Comparison of ENCODE assay signal across 1 cellular context in genomic region chr2:205957452-205958154, GRCh38.
TF ChIP-seq lines count a peak whose summit lies in the region.

No MANE protein-coding gene starts in this region.

TF ChIP-seq in GM23338, 12 proteins besides CTCF, POLR2A, EP300 and RAD21:
- no peak for TF ChIP-seq REST (IDR thresholded peaks at IDR 0.05; ENCODE audit: unreplicated experiment)
- peak; percentile 79; the same call in 1 of the 2 replicates for TF ChIP-seq ZNF114 (CRISPR knock-in tag; IDR thresholded peaks at IDR 0.05)
- TF ChIP-seq POLR2AphosphoS5 (IDR thresholded peaks at IDR 0.05; ENCODE audit: low read depth): no peak
- TF ChIP-seq EZH2 (IDR thresholded peaks at IDR 0.05; ENCODE audit: low read depth, unreplicated experiment): no peak
- TF ChIP-seq EZH2phosphoT487 (IDR thresholded peaks at IDR 0.05; ENCODE audit: unreplicated experiment): no peak
- TF ChIP-seq ZNF462 (CRISPR knock-in tag; IDR thresholded peaks at IDR 0.05): peak; percentile 70; the same call in 1 of the 2 replicates
- TF ChIP-seq, protein P1, sequence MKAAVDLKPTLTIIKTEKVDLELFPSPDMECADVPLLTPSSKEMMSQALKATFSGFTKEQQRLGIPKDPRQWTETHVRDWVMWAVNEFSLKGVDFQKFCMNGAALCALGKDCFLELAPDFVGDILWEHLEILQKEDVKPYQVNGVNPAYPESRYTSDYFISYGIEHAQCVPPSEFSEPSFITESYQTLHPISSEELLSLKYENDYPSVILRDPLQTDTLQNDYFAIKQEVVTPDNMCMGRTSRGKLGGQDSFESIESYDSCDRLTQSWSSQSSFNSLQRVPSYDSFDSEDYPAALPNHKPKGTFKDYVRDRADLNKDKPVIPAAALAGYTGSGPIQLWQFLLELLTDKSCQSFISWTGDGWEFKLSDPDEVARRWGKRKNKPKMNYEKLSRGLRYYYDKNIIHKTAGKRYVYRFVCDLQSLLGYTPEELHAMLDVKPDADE (IDR thresholded peaks at IDR 0.05): no peak
